1 cellular context compared by ENCODE assay signal in the genomic region with DNA sequence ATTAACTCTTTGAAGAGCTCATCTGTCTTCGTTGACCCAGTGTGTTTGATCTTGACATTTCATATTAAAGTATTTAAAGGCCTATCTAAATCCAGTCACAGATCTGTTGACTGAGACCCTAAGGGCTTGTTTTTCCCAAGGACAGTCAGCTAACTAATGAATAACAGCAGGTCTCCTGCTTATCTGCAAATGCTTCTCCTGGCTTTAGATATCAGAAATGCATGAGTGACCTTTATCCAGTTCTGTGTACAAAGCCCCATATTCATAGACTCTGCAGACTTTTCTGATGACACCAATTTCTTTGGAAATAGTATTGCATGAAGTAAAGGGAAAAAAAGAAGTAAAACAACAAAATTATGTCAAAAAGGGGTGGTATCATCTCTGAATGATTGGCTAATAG.
TF ChIP-seq lines count a peak whose summit lies in the region.

No MANE protein-coding gene starts in this region.

TF ChIP-seq in SK-N-SH treated with all-trans-retinoic acid at 6 μM for 48 hours, 23 proteins besides CTCF, POLR2A, EP300 and RAD21 (continued from another document):
- TF ChIP-seq, protein P1, sequence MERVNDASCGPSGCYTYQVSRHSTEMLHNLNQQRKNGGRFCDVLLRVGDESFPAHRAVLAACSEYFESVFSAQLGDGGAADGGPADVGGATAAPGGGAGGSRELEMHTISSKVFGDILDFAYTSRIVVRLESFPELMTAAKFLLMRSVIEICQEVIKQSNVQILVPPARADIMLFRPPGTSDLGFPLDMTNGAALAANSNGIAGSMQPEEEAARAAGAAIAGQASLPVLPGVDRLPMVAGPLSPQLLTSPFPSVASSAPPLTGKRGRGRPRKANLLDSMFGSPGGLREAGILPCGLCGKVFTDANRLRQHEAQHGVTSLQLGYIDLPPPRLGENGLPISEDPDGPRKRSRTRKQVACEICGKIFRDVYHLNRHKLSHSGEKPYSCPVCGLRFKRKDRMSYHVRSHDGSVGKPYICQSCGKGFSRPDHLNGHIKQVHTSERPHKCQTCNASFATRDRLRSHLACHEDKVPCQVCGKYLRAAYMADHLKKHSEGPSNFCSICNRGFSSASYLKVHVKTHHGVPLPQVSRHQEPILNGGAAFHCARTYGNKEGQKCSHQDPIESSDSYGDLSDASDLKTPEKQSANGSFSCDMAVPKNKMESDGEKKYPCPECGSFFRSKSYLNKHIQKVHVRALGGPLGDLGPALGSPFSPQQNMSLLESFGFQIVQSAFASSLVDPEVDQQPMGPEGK (CRISPR knock-in tag; IDR thresholded peaks at IDR 0.05; ENCODE audit: borderline replicate concordance), result no peak
- no peak for TF ChIP-seq ZNF565 (CRISPR knock-in tag; conservative IDR thresholded peaks at IDR 0.05; ENCODE audit: low read depth)
- no peak for TF ChIP-seq ZNF70 (CRISPR knock-in tag; IDR thresholded peaks at IDR 0.05)
- TF ChIP-seq ISL1 (CRISPR knock-in tag; IDR thresholded peaks at IDR 0.05), result 0 out of 2 replicates have a peak, but pooled peaks have one; percentile 10
- no peak for TF ChIP-seq ZC3H10 (CRISPR knock-in tag; IDR thresholded peaks at IDR 0.05)
- no peak; the same call in 1 of the 2 replicates for TF ChIP-seq SNAI2 (CRISPR knock-in tag; IDR thresholded peaks at IDR 0.05)
- TF ChIP-seq ESRRG (CRISPR knock-in tag; IDR thresholded peaks at IDR 0.05), result no peak
- TF ChIP-seq OSR1 (CRISPR knock-in tag; IDR thresholded peaks at IDR 0.05), result no peak
- no peak for TF ChIP-seq TOX (CRISPR knock-in tag; IDR thresholded peaks at IDR 0.05; ENCODE audit: borderline replicate concordance)
- 0 out of 2 replicates have a peak, but pooled peaks have one; percentile 22 for TF ChIP-seq ZNF8 (CRISPR knock-in tag; IDR thresholded peaks at IDR 0.05)
- TF ChIP-seq RARB (CRISPR knock-in tag; IDR thresholded peaks at IDR 0.05), result no peak
- TF ChIP-seq ZFP30 (CRISPR knock-in tag; IDR thresholded peaks at IDR 0.05), result no peak
